Comparison of ENCODE assay signal across 1 cellular context in genomic region chr15:60395276-60396011, GRCh38.
TF ChIP-seq lines count a peak whose summit lies in the region.

No MANE protein-coding gene starts in this region.

TF ChIP-seq in A549, 52 proteins besides CTCF, POLR2A, EP300 and RAD21 (continued from another document):
- TF ChIP-seq RNF2 (IDR thresholded peaks at IDR 0.05; ENCODE audit: borderline replicate concordance, low read depth) (no peak), ZC3H11A (IDR thresholded peaks at IDR 0.05) (no peak)
